ENCODE assay signal across 20 cellular contexts in genomic region chr14:53927171-53927570, GRCh38. TPM values are rescaled to one million over a fixed set of nuclear protein-coding genes. Genes with fewer than 3 reads are reported as not detected.
DNase-seq lines count a peak whose midpoint lies in the region; FAIRE-seq and TF ChIP-seq lines count a peak whose summit lies in the region.
"Had no signal": no experiment of that assay in that cellular context is flagged by ENCODE, and none has a peak within 500 bp of the region (broad histone marks: within the 10 kb centered on the region; RNA-seq: fewer than 3 reads in every experiment).

No MANE protein-coding gene starts in this region.

- H3K4me1 ChIP-seq in H1 (replicated peaks in 1 of 4; ENCODE audit: control insufficient read depth in 3 of 4, insufficient read depth in 4 of 4, low read length in 3 of 4) (no peaks in the 10 kb centered on the region; a peak in 2 of 7 replicates), A673 (ENCODE audit: insufficient read depth, low read length, poor library complexity, severe bottlenecking) (no peaks in the 10 kb centered on the region)
- H3K4me1 ChIP-seq: uterus had no signal

- no peak overlapping the region for H3K18ac ChIP-seq in H1 (ENCODE audit: extremely low read depth, low read length)

- H3K9ac ChIP-seq in H1 (replicated peaks in 1 of 4; ENCODE audit: extremely low read depth in 1 of 4, low read depth in 3 of 4, low read length in 3 of 4): no peak overlapping the region

- no peak overlapping the region for H3K23ac ChIP-seq in H1 (ENCODE audit: insufficient read length)

- no peaks in the 10 kb centered on the region for H3K23me2 ChIP-seq in H1 (ENCODE audit: low read depth, low read length)

- no peak overlapping the region for H3K4me2 ChIP-seq in H1 (ENCODE audit: insufficient read depth in 1 of 2, low read depth in 2 of 2, low read length in 2 of 2)

- H3K9me3 ChIP-seq in H1 (ENCODE audit: insufficient read depth in 2 of 2, low read depth in 1 of 2, low read length in 1 of 2) (no peaks in the 10 kb centered on the region), A673 (ENCODE audit: low read depth, low read length, poor library complexity, severe bottlenecking) (no peaks in the 10 kb centered on the region)
- H3K9me3 ChIP-seq: uterus had no signal

- H4K8ac ChIP-seq in H1 (ENCODE audit: extremely low read depth, insufficient read depth, low read length): no peak overlapping the region

- CTCF ChIA-PET in BJ (lab: Yijun Ruan, JAX) (no interaction called here), H1 (lab: Charles Lee; ENCODE audit: partially characterized antibody) (no interaction called here), A673 (lab: Charles Lee) (no interaction called here)

- H3K56ac ChIP-seq in H1 (replicated peaks; ENCODE audit: insufficient read length, low read depth, low read length): no peak overlapping the region

- H3K79me2 ChIP-seq in H1 (ENCODE audit: control insufficient read depth in 1 of 2, insufficient read depth in 2 of 2, low read length in 2 of 2): no peaks in the 10 kb centered on the region

- POLR2A ChIA-PET in BJ (lab: Charles Lee): no interaction called here
- POLR2A ChIA-PET in H1 (lab: Charles Lee; ENCODE audit: partially characterized antibody): no interaction called here
- POLR2A ChIA-PET in A673 (lab: Charles Lee; ENCODE audit: low non-redundant PET): no interaction called here

- H3K27me3 ChIP-seq in BJ (ENCODE audit: control insufficient read depth, insufficient read depth, low read length): no peaks in the 10 kb centered on the region; the same call in 1 of the 2 replicates
- no peaks in the 10 kb centered on the region for H3K27me3 ChIP-seq in H1 (replicated peaks in 1 of 4; ENCODE audit: control insufficient read depth in 3 of 4, extremely low read depth in 1 of 4, insufficient read depth in 3 of 4, low read length in 3 of 4)
- peaks cover 19% of the 10 kb centered on the region for H3K27me3 ChIP-seq in A673 (replicated peaks; ENCODE audit: insufficient read depth, low read depth, low read length, poor library complexity)
- H3K27me3 ChIP-seq: uterus had no signal

- H2BK20ac ChIP-seq in H1 (ENCODE audit: low read length): no peak overlapping the region

- H4K91ac ChIP-seq in H1 (replicated peaks; ENCODE audit: insufficient read length, low read length): no peak overlapping the region

- no peak overlapping the region for H3K14ac ChIP-seq in H1 (ENCODE audit: insufficient read length)

- H3K4me3 ChIP-seq in BJ (ENCODE audit: low read depth, low read length) (no peak overlapping the region), H1 (ENCODE audit: extremely low read depth in 1 of 4, insufficient read depth in 2 of 4, low read depth in 3 of 4, low read length in 4 of 4) (no peak overlapping the region), A673 (ENCODE audit: low read depth, low read length, poor library complexity, severe bottlenecking) (no peak overlapping the region)
- H3K4me3 ChIP-seq: uterus had no signal

- H3K79me1 ChIP-seq in H1 (ENCODE audit: low read depth, low read length): no peaks in the 10 kb centered on the region

- TF ChIP-seq RAD21 in H1 (IDR thresholded peaks at IDR 0.05 in 1 of 2, conservative IDR thresholded peaks at IDR 0.05 in 1 of 2; ENCODE audit: low read depth in 2 of 2, low read length in 2 of 2): no peak

- DNase-seq in BJ (ENCODE audit: low read depth): peak; percentile 51
- DNase-seq in LHCN-M2 (ENCODE audit: low read depth): peak; percentile 28
- no peak for DNase-seq in H1 (ENCODE audit: low read depth in 1 of 2, low spot score in 2 of 2)
- peak; percentile 22 for DNase-seq in myocyte (ENCODE audit: low read depth)
- DNase-seq in activated naive CD4-positive, alpha-beta T cell (lab: John Stamatoyannopoulos, UW): no peak
- DNase-seq in NCI-H82 treated with DMSO at 0.1 percent for 48 hours (lab: John Stamatoyannopoulos, UW; ENCODE audit: unreplicated experiment): no peak
- DNase-seq in midbrain (lab: John Stamatoyannopoulos, UW): no peak
- no peak for DNase-seq in A673 (ENCODE audit: low spot score)
- DNase-seq: activated CD4-positive, alpha-beta T cell treated with anti-CD3 and anti-CD28 coated beads, Interleukin-2, amount 10 ng/mL, durations not matched to agents 7 days and 5 days; activated CD8-positive, alpha-beta memory T cell treated with anti-CD3 and anti-CD28 coated beads, Interleukin-2, amount 50 U/mL, for 48 hours; activated gamma-delta T cell treated with Interleukin-2 at 50 U/mL for 16 hours; cortex of kidney; GDM1; mammary epithelial cell; NCI-H1092; NCI-H2171; uterus had no signal

- no peak overlapping the region for H3K4ac ChIP-seq in H1 (replicated peaks; ENCODE audit: insufficient read length, low read depth, low read length)

- no peak for FAIRE-seq in H1 (lab: Jason Lieb, UNC)
- FAIRE-seq: GM12892, islet of Langerhans, RCC 7860 had no signal

- no TSS peak for BruUV-seq in A673 (replicated peaks; lab: Mats Ljungman, UMichigan)

- H4K5ac ChIP-seq in H1 (ENCODE audit: insufficient read length, low read depth, low read length): no peak overlapping the region

- H3K27ac ChIP-seq in H1 (ENCODE audit: low read depth, low read length) (no peak overlapping the region), A673 (ENCODE audit: low read depth, low read length, poor library complexity, severe bottlenecking) (no peak overlapping the region)
- H3K27ac ChIP-seq: uterus had no signal

- no peak overlapping the region for H2AK5ac ChIP-seq in H1 (ENCODE audit: low read depth, low read length)

- 79% methylated on average over 5 of the region's 5 CpGs; no CpG with 5 or more reads in 1 of the 2 experiments for WGBS in H1 (ENCODE audit: extremely low coverage in 1 of 2, insufficient coverage in 1 of 2, insufficient read length in 1 of 2, insufficient replicate concordance in 2 of 2, low coverage in 1 of 2, low lambda C conversion rate in 2 of 2, missing lambda C conversion rate in 1 of 2), 2 experiments

- TF ChIP-seq POLR2A in H1 (IDR thresholded peaks at IDR 0.05; ENCODE audit: control extremely low read depth in 1 of 2, low read depth in 2 of 2, low read length in 2 of 2): no peak

- TF ChIP-seq EP300 in H1 (IDR thresholded peaks at IDR 0.05; ENCODE audit: borderline replicate concordance in 1 of 2, low read depth in 2 of 2, low read length in 2 of 2): no peak

- intact Hi-C loops in A673 (cut with micrococcal nuclease; ENCODE audit: unreplicated experiment): no loop called here

- H3K36me3 ChIP-seq in BJ (ENCODE audit: control insufficient read depth, insufficient read depth, low read length) (no peaks in the 10 kb centered on the region), H1 (ENCODE audit: control insufficient read depth in 2 of 4, insufficient read depth in 4 of 4, low read length in 3 of 4) (no peaks in the 10 kb centered on the region), A673 (ENCODE audit: insufficient read depth, low read length, poor library complexity, severe bottlenecking) (no peaks in the 10 kb centered on the region)
- H3K36me3 ChIP-seq: uterus had no signal

- no peak overlapping the region for H2BK15ac ChIP-seq in H1 (ENCODE audit: low read length)

- 0 out of 2 replicates have a peak overlapping the region, but pooled peaks have one; percentile 16 for H2BK5ac ChIP-seq in H1 (ENCODE audit: low read depth, low read length)

- no peak overlapping the region for H2BK12ac ChIP-seq in H1 (ENCODE audit: low read depth, low read length)

- TF ChIP-seq CTCF in BJ (IDR thresholded peaks at IDR 0.05; ENCODE audit: insufficient read depth, low read depth, low read length) (no peak), H1 (IDR thresholded peaks at IDR 0.05; ENCODE audit: control extremely low read depth in 1 of 3, insufficient read depth in 1 of 3, low read depth in 1 of 3, low read length in 3 of 3) (no peak), A673 (conservative IDR thresholded peaks at IDR 0.05; ENCODE audit: low read depth, low read length) (no peak)

- no peaks in the 10 kb centered on the region for H4K20me1 ChIP-seq in H1 (replicated peaks in 1 of 2; ENCODE audit: control insufficient read depth in 1 of 2, insufficient read depth in 2 of 2, low read length in 2 of 2)

- no peak overlapping the region for H2BK120ac ChIP-seq in H1 (replicated peaks; ENCODE audit: low read depth, low read length)

- H2AFZ ChIP-seq in H1 (ENCODE audit: low read length): no peak overlapping the region

TF ChIP-seq in H1, 55 proteins besides CTCF, POLR2A, EP300 and RAD21 (continues in another document):
- TF ChIP-seq KDM1A (IDR thresholded peaks at IDR 0.05; ENCODE audit: borderline replicate concordance, low read length) (no peak), ASH2L (IDR thresholded peaks at IDR 0.05; ENCODE audit: low read length) (no peak), USF2 (IDR thresholded peaks at IDR 0.05; ENCODE audit: low read length) (no peak), E2F6 (IDR thresholded peaks at IDR 0.05) (no peak), YY1 (IDR thresholded peaks at IDR 0.05; ENCODE audit: low read depth, low read length) (no peak)

RNA-seq across cellular contexts. Expression of gene BMP4, which starts 29.5 kb away (rescaled TPM):
- polyA plus RNA-seq in BJ (2011; rRNA removed) (9.3 and 10.1 TPM in 2 replicates), H1 (2011; rRNA removed) (2.3 and 4.2 TPM in 2 replicates)
- 6.4 and 7.0 TPM in 2 replicates for polyA minus RNA-seq in BJ (2011; rRNA and poly(A)+ RNA removed)
- total RNA-seq in LHCN-M2 (2014; rRNA removed) (2.5 and 3.7 TPM in 2 replicates), myocyte (12.7 and 12.9 TPM in 2 replicates), A673 (2021) (not detected in 2 replicates)
- polyA plus RNA-seq in LHCN-M2 (2012): 22.3 TPM
- 5.4 and 5.9 TPM in 2 replicates for total RNA-seq in H1 (2021; fragmentation: NEBNext Ultra II Directional; extraction: Animal tissue kit (Norgen Biotek cat#: 25700))
- polyA plus RNA-seq in H1 (2011; cell fraction: cytosol; rRNA removed): 3.7 TPM
- 3.4 TPM for polyA plus RNA-seq in H1 (2011; cell fraction: nucleus; rRNA removed)
- polyA plus RNA-seq in H1 (2012, experiment 1 of 2): 2.7 to 4.9 TPM (median 3.5 TPM) in 4 replicates
- 3.0 TPM for polyA plus RNA-seq in H1 (2012, experiment 2 of 2)
- polyA plus RNA-seq in H1 (2013, experiment 1 of 2): 4.2 TPM
- polyA plus RNA-seq in H1 (2013, experiment 2 of 2): 4.5 TPM
- 2.0 and 3.6 TPM in 2 replicates for polyA minus RNA-seq in H1 (2011; rRNA and poly(A)+ RNA removed)
- 3.2 TPM for polyA minus RNA-seq in H1 (2011; cell fraction: cytosol; rRNA and poly(A)+ RNA removed)
- 3.0 TPM for polyA minus RNA-seq in H1 (2011; cell fraction: nucleus; rRNA and poly(A)+ RNA removed)
- polyA plus RNA-seq in myocyte (2012): 32.3 TPM

Comparison
In these comparisons a context has a peak if more than half of its experiments do, and no peak if none do; other contexts are left out.
1. DNase-seq: peak in BJ (single experiment), LHCN-M2 (single experiment) and myocyte (single experiment); none in H1 (0 of 2), activated naive CD4-positive, alpha-beta T cell (0 of 4), NCI-H82 treated with DMSO at 0.1 percent for 48 hours (single experiment), midbrain (single experiment) and A673 (single experiment).